ENCODE assay signal across 1 cellular context in genomic region chr19:31963741-31964140, GRCh38.
TF ChIP-seq lines count a peak whose summit lies in the region.

No MANE protein-coding gene starts in this region.

TF ChIP-seq in HEK293, 187 proteins besides CTCF, POLR2A, EP300 and RAD21 (continued from another document):
- TF ChIP-seq PRDM2 (tag by site-specific recombination; IDR thresholded peaks at IDR 0.05; ENCODE audit: borderline replicate concordance) (no peak), ZNF660 (tag by site-specific recombination; IDR thresholded peaks at IDR 0.05) (no peak)
